ENCODE assay signal across 1 cellular context in the genomic region with DNA sequence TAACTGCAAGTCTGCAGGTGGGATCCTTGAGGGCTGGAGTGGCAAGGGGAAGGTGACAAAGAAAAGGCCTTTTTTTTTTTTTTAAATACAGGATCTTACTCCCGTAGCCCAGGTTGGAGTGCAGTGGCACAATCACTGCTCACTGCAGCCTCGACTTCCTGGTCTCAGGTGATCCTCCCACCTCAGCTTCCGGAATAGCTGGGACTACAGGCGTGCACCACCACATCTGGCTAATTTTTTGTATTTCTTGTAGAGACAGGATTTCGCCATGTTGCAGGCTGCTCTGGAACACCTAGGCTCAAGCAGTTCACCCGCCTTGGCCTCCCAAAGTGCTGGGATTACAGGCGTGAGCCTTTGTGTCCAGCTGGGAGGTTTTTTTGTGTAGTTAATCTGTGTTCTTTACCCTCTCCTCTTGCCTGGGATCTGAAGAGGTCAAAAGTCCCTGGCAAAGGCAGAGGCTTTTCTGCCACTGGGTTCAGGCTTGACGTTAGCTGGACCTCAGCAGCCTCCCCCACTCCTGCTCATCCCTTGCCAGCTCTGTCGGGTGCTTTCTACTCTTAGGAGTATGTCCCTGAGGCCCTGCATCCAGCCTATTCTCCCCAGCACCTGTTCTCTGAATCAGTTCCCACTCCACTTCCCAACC.
TF ChIP-seq lines count a peak whose summit lies in the region.

No MANE protein-coding gene starts in this region.

TF ChIP-seq in GM12878, 131 proteins besides CTCF, POLR2A, EP300 and RAD21:
- no peak for TF ChIP-seq SIX5 (IDR thresholded peaks at IDR 0.05; ENCODE audit: low read depth, low read length, severe bottlenecking)
- TF ChIP-seq, protein P1, sequence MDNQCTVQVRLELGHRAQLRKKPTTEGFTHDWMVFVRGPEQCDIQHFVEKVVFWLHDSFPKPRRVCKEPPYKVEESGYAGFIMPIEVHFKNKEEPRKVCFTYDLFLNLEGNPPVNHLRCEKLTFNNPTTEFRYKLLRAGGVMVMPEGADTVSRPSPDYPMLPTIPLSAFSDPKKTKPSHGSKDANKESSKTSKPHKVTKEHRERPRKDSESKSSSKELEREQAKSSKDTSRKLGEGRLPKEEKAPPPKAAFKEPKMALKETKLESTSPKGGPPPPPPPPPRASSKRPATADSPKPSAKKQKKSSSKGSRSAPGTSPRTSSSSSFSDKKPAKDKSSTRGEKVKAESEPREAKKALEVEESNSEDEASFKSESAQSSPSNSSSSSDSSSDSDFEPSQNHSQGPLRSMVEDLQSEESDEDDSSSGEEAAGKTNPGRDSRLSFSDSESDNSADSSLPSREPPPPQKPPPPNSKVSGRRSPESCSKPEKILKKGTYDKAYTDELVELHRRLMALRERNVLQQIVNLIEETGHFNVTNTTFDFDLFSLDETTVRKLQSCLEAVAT (IDR thresholded peaks at IDR 0.05), result no peak
- TF ChIP-seq RAD51 (IDR thresholded peaks at IDR 0.05), result no peak
- TF ChIP-seq NFYA (IDR thresholded peaks at IDR 0.05; ENCODE audit: borderline replicate concordance, low read depth, low read length), result no peak
- TF ChIP-seq, protein P2, sequence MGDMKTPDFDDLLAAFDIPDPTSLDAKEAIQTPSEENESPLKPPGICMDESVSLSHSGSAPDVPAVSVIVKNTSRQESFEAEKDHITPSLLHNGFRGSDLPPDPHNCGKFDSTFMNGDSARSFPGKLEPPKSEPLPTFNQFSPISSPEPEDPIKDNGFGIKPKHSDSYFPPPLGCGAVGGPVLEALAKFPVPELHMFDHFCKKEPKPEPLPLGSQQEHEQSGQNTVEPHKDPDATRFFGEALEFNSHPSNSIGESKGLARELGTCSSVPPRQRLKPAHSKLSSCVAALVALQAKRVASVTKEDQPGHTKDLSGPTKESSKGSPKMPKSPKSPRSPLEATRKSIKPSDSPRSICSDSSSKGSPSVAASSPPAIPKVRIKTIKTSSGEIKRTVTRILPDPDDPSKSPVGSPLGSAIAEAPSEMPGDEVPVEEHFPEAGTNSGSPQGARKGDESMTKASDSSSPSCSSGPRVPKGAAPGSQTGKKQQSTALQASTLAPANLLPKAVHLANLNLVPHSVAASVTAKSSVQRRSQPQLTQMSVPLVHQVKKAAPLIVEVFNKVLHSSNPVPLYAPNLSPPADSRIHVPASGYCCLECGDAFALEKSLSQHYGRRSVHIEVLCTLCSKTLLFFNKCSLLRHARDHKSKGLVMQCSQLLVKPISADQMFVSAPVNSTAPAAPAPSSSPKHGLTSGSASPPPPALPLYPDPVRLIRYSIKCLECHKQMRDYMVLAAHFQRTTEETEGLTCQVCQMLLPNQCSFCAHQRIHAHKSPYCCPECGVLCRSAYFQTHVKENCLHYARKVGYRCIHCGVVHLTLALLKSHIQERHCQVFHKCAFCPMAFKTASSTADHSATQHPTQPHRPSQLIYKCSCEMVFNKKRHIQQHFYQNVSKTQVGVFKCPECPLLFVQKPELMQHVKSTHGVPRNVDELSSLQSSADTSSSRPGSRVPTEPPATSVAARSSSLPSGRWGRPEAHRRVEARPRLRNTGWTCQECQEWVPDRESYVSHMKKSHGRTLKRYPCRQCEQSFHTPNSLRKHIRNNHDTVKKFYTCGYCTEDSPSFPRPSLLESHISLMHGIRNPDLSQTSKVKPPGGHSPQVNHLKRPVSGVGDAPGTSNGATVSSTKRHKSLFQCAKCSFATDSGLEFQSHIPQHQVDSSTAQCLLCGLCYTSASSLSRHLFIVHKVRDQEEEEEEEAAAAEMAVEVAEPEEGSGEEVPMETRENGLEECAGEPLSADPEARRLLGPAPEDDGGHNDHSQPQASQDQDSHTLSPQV (IDR thresholded peaks at IDR 0.05), result no peak
- TF ChIP-seq WRNIP1 (IDR thresholded peaks at IDR 0.05; ENCODE audit: borderline replicate concordance, low read depth, low read length), result no peak
- TF ChIP-seq CHD2 (IDR thresholded peaks at IDR 0.05; ENCODE audit: borderline replicate concordance, low read depth, low read length), result no peak
